ENCODE assay signal across 1 cellular context in the genomic region with DNA sequence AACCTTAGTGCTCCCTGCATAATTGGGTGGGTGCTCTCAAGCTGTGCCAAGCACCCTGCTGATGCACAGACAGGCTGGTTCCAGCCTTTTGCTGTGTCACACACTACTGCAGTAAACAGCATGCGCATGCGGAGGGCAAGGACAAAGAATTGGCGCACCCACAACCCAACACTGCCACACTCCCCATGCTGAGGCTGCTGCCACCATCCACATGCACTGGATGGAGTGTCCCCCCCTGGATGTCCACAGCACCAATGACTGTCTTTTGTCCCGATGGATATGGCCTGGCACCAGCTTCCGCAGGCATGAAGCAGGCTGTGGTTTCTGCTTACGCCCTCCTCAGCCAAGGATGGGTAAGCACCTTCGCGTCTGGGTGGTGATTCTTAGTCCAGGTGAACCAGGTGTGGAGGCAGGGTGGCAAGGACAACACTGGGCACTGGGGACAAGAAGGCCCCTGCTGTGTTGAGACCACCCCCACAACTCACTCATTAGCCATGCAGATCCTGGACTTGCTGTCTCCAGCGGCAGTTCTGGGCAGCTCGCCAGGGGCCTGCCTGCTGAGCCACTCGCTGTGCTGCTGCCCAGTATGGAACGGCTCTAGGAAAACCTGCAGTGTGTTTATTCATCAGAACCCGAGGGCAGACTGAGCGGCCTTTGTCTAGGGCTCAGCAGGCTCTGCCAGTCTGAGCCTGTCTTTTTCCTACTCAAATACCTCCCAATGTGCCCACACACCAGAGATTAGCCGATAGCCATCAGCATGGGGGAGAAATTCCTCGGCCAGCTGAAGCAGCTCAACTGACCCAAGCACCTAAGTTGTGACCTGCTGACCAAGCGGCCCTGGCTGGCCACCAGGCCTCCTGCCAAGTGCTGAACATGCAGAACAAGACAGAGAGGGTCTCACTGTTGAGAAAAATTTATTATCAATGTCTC.
TF ChIP-seq lines count a peak whose summit lies in the region.

No MANE protein-coding gene starts in this region.

TF ChIP-seq in GM12878, 131 proteins besides CTCF, POLR2A, EP300 and RAD21:
- TF ChIP-seq, protein P1, sequence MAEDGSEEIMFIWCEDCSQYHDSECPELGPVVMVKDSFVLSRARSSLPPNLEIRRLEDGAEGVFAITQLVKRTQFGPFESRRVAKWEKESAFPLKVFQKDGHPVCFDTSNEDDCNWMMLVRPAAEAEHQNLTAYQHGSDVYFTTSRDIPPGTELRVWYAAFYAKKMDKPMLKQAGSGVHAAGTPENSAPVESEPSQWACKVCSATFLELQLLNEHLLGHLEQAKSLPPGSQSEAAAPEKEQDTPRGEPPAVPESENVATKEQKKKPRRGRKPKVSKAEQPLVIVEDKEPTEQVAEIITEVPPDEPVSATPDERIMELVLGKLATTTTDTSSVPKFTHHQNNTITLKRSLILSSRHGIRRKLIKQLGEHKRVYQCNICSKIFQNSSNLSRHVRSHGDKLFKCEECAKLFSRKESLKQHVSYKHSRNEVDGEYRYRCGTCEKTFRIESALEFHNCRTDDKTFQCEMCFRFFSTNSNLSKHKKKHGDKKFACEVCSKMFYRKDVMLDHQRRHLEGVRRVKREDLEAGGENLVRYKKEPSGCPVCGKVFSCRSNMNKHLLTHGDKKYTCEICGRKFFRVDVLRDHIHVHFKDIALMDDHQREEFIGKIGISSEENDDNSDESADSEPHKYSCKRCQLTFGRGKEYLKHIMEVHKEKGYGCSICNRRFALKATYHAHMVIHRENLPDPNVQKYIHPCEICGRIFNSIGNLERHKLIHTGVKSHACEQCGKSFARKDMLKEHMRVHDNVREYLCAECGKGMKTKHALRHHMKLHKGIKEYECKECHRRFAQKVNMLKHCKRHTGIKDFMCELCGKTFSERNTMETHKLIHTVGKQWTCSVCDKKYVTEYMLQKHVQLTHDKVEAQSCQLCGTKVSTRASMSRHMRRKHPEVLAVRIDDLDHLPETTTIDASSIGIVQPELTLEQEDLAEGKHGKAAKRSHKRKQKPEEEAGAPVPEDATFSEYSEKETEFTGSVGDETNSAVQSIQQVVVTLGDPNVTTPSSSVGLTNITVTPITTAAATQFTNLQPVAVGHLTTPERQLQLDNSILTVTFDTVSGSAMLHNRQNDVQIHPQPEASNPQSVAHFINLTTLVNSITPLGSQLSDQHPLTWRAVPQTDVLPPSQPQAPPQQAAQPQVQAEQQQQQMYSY (CRISPR knock-in tag; IDR thresholded peaks at IDR 0.05): no peak
- TF ChIP-seq RCOR1 (conservative IDR thresholded peaks at IDR 0.05; ENCODE audit: low read depth, low read length) (no peak), SP1 (IDR thresholded peaks at IDR 0.05; ENCODE audit: low read depth, low read length) (no peak), ATF2 (IDR thresholded peaks at IDR 0.05; ENCODE audit: low read length) (no peak), FOS (IDR thresholded peaks at IDR 0.05; ENCODE audit: borderline replicate concordance, extremely low read depth, insufficient read length) (no peak)
- TF ChIP-seq, protein P2, sequence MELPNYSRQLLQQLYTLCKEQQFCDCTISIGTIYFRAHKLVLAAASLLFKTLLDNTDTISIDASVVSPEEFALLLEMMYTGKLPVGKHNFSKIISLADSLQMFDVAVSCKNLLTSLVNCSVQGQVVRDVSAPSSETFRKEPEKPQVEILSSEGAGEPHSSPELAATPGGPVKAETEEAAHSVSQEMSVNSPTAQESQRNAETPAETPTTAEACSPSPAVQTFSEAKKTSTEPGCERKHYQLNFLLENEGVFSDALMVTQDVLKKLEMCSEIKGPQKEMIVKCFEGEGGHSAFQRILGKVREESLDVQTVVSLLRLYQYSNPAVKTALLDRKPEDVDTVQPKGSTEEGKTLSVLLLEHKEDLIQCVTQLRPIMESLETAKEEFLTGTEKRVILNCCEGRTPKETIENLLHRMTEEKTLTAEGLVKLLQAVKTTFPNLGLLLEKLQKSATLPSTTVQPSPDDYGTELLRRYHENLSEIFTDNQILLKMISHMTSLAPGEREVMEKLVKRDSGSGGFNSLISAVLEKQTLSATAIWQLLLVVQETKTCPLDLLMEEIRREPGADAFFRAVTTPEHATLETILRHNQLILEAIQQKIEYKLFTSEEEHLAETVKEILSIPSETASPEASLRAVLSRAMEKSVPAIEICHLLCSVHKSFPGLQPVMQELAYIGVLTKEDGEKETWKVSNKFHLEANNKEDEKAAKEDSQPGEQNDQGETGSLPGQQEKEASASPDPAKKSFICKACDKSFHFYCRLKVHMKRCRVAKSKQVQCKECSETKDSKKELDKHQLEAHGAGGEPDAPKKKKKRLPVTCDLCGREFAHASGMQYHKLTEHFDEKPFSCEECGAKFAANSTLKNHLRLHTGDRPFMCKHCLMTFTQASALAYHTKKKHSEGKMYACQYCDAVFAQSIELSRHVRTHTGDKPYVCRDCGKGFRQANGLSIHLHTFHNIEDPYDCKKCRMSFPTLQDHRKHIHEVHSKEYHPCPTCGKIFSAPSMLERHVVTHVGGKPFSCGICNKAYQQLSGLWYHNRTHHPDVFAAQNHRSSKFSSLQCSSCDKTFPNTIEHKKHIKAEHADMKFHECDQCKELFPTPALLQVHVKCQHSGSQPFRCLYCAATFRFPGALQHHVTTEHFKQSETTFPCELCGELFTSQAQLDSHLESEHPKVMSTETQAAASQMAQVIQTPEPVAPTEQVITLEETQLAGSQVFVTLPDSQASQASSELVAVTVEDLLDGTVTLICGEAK (IDR thresholded peaks at IDR 0.05; ENCODE audit: borderline replicate concordance): no peak
- TF ChIP-seq, protein P3, sequence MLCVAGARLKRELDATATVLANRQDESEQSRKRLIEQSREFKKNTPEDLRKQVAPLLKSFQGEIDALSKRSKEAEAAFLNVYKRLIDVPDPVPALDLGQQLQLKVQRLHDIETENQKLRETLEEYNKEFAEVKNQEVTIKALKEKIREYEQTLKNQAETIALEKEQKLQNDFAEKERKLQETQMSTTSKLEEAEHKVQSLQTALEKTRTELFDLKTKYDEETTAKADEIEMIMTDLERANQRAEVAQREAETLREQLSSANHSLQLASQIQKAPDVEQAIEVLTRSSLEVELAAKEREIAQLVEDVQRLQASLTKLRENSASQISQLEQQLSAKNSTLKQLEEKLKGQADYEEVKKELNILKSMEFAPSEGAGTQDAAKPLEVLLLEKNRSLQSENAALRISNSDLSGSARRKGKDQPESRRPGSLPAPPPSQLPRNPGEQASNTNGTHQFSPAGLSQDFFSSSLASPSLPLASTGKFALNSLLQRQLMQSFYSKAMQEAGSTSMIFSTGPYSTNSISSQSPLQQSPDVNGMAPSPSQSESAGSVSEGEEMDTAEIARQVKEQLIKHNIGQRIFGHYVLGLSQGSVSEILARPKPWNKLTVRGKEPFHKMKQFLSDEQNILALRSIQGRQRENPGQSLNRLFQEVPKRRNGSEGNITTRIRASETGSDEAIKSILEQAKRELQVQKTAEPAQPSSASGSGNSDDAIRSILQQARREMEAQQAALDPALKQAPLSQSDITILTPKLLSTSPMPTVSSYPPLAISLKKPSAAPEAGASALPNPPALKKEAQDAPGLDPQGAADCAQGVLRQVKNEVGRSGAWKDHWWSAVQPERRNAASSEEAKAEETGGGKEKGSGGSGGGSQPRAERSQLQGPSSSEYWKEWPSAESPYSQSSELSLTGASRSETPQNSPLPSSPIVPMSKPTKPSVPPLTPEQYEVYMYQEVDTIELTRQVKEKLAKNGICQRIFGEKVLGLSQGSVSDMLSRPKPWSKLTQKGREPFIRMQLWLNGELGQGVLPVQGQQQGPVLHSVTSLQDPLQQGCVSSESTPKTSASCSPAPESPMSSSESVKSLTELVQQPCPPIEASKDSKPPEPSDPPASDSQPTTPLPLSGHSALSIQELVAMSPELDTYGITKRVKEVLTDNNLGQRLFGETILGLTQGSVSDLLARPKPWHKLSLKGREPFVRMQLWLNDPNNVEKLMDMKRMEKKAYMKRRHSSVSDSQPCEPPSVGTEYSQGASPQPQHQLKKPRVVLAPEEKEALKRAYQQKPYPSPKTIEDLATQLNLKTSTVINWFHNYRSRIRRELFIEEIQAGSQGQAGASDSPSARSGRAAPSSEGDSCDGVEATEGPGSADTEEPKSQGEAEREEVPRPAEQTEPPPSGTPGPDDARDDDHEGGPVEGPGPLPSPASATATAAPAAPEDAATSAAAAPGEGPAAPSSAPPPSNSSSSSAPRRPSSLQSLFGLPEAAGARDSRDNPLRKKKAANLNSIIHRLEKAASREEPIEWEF (IDR thresholded peaks at IDR 0.05; ENCODE audit: insufficient replicate concordance, low read depth, low read length): no peak
